ENCODE assay signal across 11 cellular contexts in the genomic region with DNA sequence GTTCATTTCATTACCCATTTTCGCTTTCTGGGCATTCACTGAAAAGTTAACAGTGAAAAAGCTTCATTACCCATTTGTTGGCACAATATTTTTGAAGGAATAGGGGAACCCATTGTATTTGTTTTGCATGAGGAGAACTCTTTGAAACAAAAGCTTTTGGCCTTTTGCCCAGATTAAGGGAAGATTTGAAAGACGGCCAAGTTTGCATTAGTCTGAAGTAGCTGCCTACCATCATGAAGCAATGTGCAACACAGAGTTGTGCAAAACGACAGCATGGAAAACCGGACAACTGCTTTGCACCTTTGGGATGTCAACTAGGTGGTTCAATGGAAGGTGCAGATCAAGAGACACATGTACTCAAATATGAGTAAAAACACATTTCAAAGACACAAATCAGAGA.
DNase-seq lines count a peak whose midpoint lies in the region; ATAC-seq and TF ChIP-seq lines count a peak whose summit lies in the region.
"Had no signal": no experiment of that assay in that cellular context is flagged by ENCODE, and none has a peak within 500 bp of the region (broad histone marks: within the 10 kb centered on the region; RNA-seq: fewer than 3 reads in every experiment).

No MANE protein-coding gene starts in this region.

- no peak overlapping the region for H3K4me3 ChIP-seq in cardiac fibroblast (replicated peaks in 1 of 2; ENCODE audit: low read depth in 2 of 2, low read length in 2 of 2)
- H3K4me3 ChIP-seq in lung = no peak overlapping the region
- no peak overlapping the region for H3K4me3 ChIP-seq in endodermal cell (ENCODE audit: low read length)
- H3K4me3 ChIP-seq: adrenal gland had no signal

- no peaks in the 10 kb centered on the region for H3K27me3 Mint-ChIP-seq in endodermal cell (ENCODE audit: insufficient read depth)
- H3K27me3 Mint-ChIP-seq: activated CD8-positive, alpha-beta T cell treated with anti-CD3 and anti-CD28 coated beads for 36 hours had no signal

- no peak overlapping the region for H3K27ac Mint-ChIP-seq in endodermal cell
- H3K27ac Mint-ChIP-seq: activated CD8-positive, alpha-beta T cell treated with anti-CD3 and anti-CD28 coated beads for 36 hours had no signal

- H3K4me1 ChIP-seq in lung (ENCODE audit: control insufficient read depth in 2 of 2, insufficient read depth in 2 of 2, low read length in 2 of 2) = no peaks in the 10 kb centered on the region
- H3K4me1 ChIP-seq in endodermal cell (ENCODE audit: control insufficient read depth, insufficient read depth, low read length) = no peaks in the 10 kb centered on the region
- H3K4me1 ChIP-seq: adrenal gland had no signal

- H3K4me1 Mint-ChIP-seq in endodermal cell = no peaks in the 10 kb centered on the region

- H3K4me3 Mint-ChIP-seq in endodermal cell = no peak overlapping the region
- H3K4me3 Mint-ChIP-seq: activated CD8-positive, alpha-beta T cell treated with anti-CD3 and anti-CD28 coated beads for 36 hours had no signal

- TF ChIP-seq CTCF in cardiac fibroblast (IDR thresholded peaks at IDR 0.05; ENCODE audit: low read depth, low read length) = no peak
- no peak for TF ChIP-seq CTCF in lung (IDR thresholded peaks at IDR 0.05; ENCODE audit: control extremely low read depth, extremely low read depth)
- TF ChIP-seq CTCF in endodermal cell (conservative IDR thresholded peaks at IDR 0.05) = no peak

- ATAC-seq in lung (ENCODE audit: insufficient read depth, low FRiP score) (no peak), HG02798 (IDR thresholded peaks at IDR 0.05; ENCODE audit: poor library complexity, unreplicated experiment) (no peak), GM18870 (IDR thresholded peaks at IDR 0.05; ENCODE audit: unreplicated experiment) (no peak), left colon (no peak)
- ATAC-seq: activated CD8-positive, alpha-beta T cell treated with anti-CD3 and anti-CD28 coated beads for 36 hours had no signal

- H3K27me3 ChIP-seq in lung (ENCODE audit: control insufficient read depth, insufficient read depth) = no peaks in the 10 kb centered on the region
- H3K27me3 ChIP-seq in endodermal cell (ENCODE audit: control insufficient read depth, insufficient read depth, low read length, poor library complexity, severe bottlenecking) = no peaks in the 10 kb centered on the region
- H3K27me3 ChIP-seq: adrenal gland had no signal

- H3K9me3 ChIP-seq in lung (ENCODE audit: control insufficient read depth in 2 of 2, insufficient read depth in 1 of 2, low read length in 1 of 2) = peaks cover 0 to 2% of the 10 kb centered on the region in 2 donors
- no peaks in the 10 kb centered on the region for H3K9me3 ChIP-seq in endodermal cell (ENCODE audit: control insufficient read depth, low read length)
- H3K9me3 ChIP-seq: adrenal gland, SK-N-SH had no signal

- no peak overlapping the region for H3K9ac ChIP-seq in endodermal cell (ENCODE audit: extremely low read depth, low read length, poor library complexity, severe bottlenecking)
- H3K9ac ChIP-seq: SK-N-SH had no signal

- WGBS in lung, 2 donors = 29 to 48% methylated on average over 4 of the region's 4 CpGs
- 88 to 100% methylated on average over 2 to 4 of the region's 4 CpGs for WGBS in endodermal cell (ENCODE audit: insufficient coverage in 1 of 2, insufficient read length in 1 of 2), 2 experiments

- no peaks in the 10 kb centered on the region for H3K9me3 Mint-ChIP-seq in endodermal cell
- H3K9me3 Mint-ChIP-seq: activated CD8-positive, alpha-beta T cell treated with anti-CD3 and anti-CD28 coated beads for 36 hours had no signal

- no peaks in the 10 kb centered on the region for H3K36me3 ChIP-seq in lung (ENCODE audit: control insufficient read depth in 2 of 2, insufficient read depth in 2 of 2, low read length in 2 of 2)
- no peaks in the 10 kb centered on the region for H3K36me3 ChIP-seq in endodermal cell (ENCODE audit: control insufficient read depth, insufficient read depth, low read length)
- H3K36me3 ChIP-seq: adrenal gland had no signal

- intact Hi-C loops in left colon (cut with DNase I, micrococcal nuclease) = no loop called here

- DNase-seq in DMS53 (lab: John Stamatoyannopoulos, UW) = peak; percentile 60
- peak; percentile 10 for DNase-seq in NCI-H2081 treated with DMSO at 0.1 percent for 48 hours (lab: John Stamatoyannopoulos, UW)
- peak; percentile 60 to 71 for DNase-seq in cardiac fibroblast (ENCODE audit: low read depth in 2 of 2)
- DNase-seq in lung (ENCODE audit: low spot score) = peak; percentile 43
- no peak for DNase-seq in endodermal cell
- DNase-seq in left colon = no peak
- DNase-seq: activated CD8-positive, alpha-beta T cell treated with anti-CD3 and anti-CD28 coated beads for 36 hours; SK-N-SH had no signal

- H3K27ac ChIP-seq in lung (ENCODE audit: low read depth in 1 of 2, low read length in 1 of 2) (no peak overlapping the region), endodermal cell (ENCODE audit: low read depth, low read length) (no peak overlapping the region)
- H3K27ac ChIP-seq: adrenal gland had no signal

- H3K36me3 Mint-ChIP-seq in endodermal cell (ENCODE audit: low read depth) = no peaks in the 10 kb centered on the region

Comparison
In these comparisons a context has a peak if more than half of its experiments do, and no peak if none do; other contexts are left out.
1. DNase-seq: peak in DMS53 (single experiment), NCI-H2081 treated with DMSO at 0.1 percent for 48 hours (single experiment), cardiac fibroblast (2 of 2) and lung (single experiment); none in endodermal cell (single experiment) and left colon (0 of 2).